In genomic region chr7:128744366-128744905, GRCh38 we compare ENCODE assay signal across 2 cellular contexts.
TF ChIP-seq lines count a peak whose summit lies in the region.

No MANE protein-coding gene starts in this region.

TF ChIP-seq in GM12878, 131 proteins besides CTCF, POLR2A, EP300 and RAD21:
- TF ChIP-seq ZNF622 (IDR thresholded peaks at IDR 0.05) (no peak), ZZZ3 (IDR thresholded peaks at IDR 0.05; ENCODE audit: control insufficient read depth, insufficient read length, low read depth) (no peak), BMI1 (IDR thresholded peaks at IDR 0.05; ENCODE audit: borderline replicate concordance) (no peak), NRF1 (conservative IDR thresholded peaks at IDR 0.05; ENCODE audit: low read depth, low read length) (no peak), SMARCA5 (IDR thresholded peaks at IDR 0.05) (no peak), CREB1 (IDR thresholded peaks at IDR 0.05; ENCODE audit: low read depth) (no peak), IRF4 (IDR thresholded peaks at IDR 0.05; ENCODE audit: low read depth, low read length) (no peak), ZNF217 (IDR thresholded peaks at IDR 0.05) (no peak), KLF5 (IDR thresholded peaks at IDR 0.05; ENCODE audit: partially characterized antibody) (no peak), ZBTB11 (CRISPR knock-in tag; IDR thresholded peaks at IDR 0.05) (no peak), ZNF384 (IDR thresholded peaks at IDR 0.05; ENCODE audit: borderline replicate concordance, low read depth, low read length) (no peak), NR2C2 (IDR thresholded peaks at IDR 0.05; ENCODE audit: borderline replicate concordance, control insufficient read depth, insufficient read length, low read depth) (no peak), CREM (IDR thresholded peaks at IDR 0.05; ENCODE audit: low read depth) (no peak), MEF2A (IDR thresholded peaks at IDR 0.05; ENCODE audit: insufficient read depth, low read depth, low read length) (no peak), E4F1 (IDR thresholded peaks at IDR 0.05; ENCODE audit: borderline replicate concordance, partially characterized antibody) (no peak)

TF ChIP-seq in GM23338, 12 proteins besides CTCF, POLR2A, EP300 and RAD21:
- TF ChIP-seq REST (IDR thresholded peaks at IDR 0.05; ENCODE audit: unreplicated experiment): no peak
- no peak for TF ChIP-seq POLR2AphosphoS5 (IDR thresholded peaks at IDR 0.05; ENCODE audit: low read depth)
- TF ChIP-seq EZH2phosphoT487 (IDR thresholded peaks at IDR 0.05; ENCODE audit: unreplicated experiment): no peak
- TF ChIP-seq JUNB (IDR thresholded peaks at IDR 0.05; ENCODE audit: unreplicated experiment): no peak
- no peak for TF ChIP-seq ETS1 (IDR thresholded peaks at IDR 0.05)
- TF ChIP-seq ZNF331 (CRISPR knock-in tag; IDR thresholded peaks at IDR 0.05; ENCODE audit: low read depth): no peak
